ENCODE assay signal across 1 cellular context in genomic region chr14:23070262-23071129, GRCh38.
TF ChIP-seq lines count a peak whose summit lies in the region.

No MANE protein-coding gene starts in this region.

TF ChIP-seq in HepG2, 621 proteins besides CTCF, POLR2A, EP300 and RAD21 (continued from another document and continues in another):
- TF ChIP-seq ZNF710 (CRISPR knock-in tag; IDR thresholded peaks at IDR 0.05; ENCODE audit: borderline replicate concordance) (no peak), ZNF205 (CRISPR knock-in tag; IDR thresholded peaks at IDR 0.05) (no peak), ZNF142 (CRISPR knock-in tag; IDR thresholded peaks at IDR 0.05) (no peak), AKAP8 (CRISPR knock-in tag; IDR thresholded peaks at IDR 0.05) (no peak), ZNF547 (CRISPR knock-in tag; IDR thresholded peaks at IDR 0.05) (0 out of 2 replicates have a peak, but pooled peaks have one; percentile 6), MBD4 (IDR thresholded peaks at IDR 0.05; ENCODE audit: borderline replicate concordance, low read length) (no peak), TEAD3 (CRISPR knock-in tag; optimal IDR thresholded peaks at IDR 0.05; ENCODE audit: borderline replicate concordance) (peak; percentile 40), RFX5 (IDR thresholded peaks at IDR 0.05; ENCODE audit: low read depth, low read length) (no peak), TP53 (CRISPR knock-in tag; conservative IDR thresholded peaks at IDR 0.05) (no peak), ZC3H13 (CRISPR knock-in tag; IDR thresholded peaks at IDR 0.05) (no peak), MED1 (CRISPR knock-in tag; IDR thresholded peaks at IDR 0.05) (no peak), ZNF510 (CRISPR knock-in tag; IDR thresholded peaks at IDR 0.05; ENCODE audit: low read depth) (no peak), POLR2G (IDR thresholded peaks at IDR 0.05; ENCODE audit: low read depth, low read length) (0 out of 2 replicates have a peak, but pooled peaks have one; percentile 0), FOXK1 (CRISPR knock-in tag; IDR thresholded peaks at IDR 0.05; ENCODE audit: borderline replicate concordance, low read depth) (no peak; the same call in 1 of the 2 replicates), ZNF773 (CRISPR knock-in tag; IDR thresholded peaks at IDR 0.05; ENCODE audit: borderline replicate concordance) (no peak), ZNF724P (CRISPR knock-in tag; IDR thresholded peaks at IDR 0.05; ENCODE audit: borderline replicate concordance) (no peak), ZNF557 (CRISPR knock-in tag; IDR thresholded peaks at IDR 0.05) (no peak), REXO4 (CRISPR knock-in tag; IDR thresholded peaks at IDR 0.05; ENCODE audit: borderline replicate concordance) (no peak), ZNF740 (CRISPR knock-in tag; IDR thresholded peaks at IDR 0.05) (0 out of 2 replicates have a peak, but pooled peaks have one; percentile 27), ZNF569 (CRISPR knock-in tag; IDR thresholded peaks at IDR 0.05; ENCODE audit: borderline replicate concordance) (no peak), PCBP2 (optimal IDR thresholded peaks at IDR 0.05; ENCODE audit: low read depth, low read length, poor library complexity, severe bottlenecking) (peak; percentile 93), JUN (CRISPR knock-in tag; IDR thresholded peaks at IDR 0.05) (no peak), ZNF235 (CRISPR knock-in tag; IDR thresholded peaks at IDR 0.05; ENCODE audit: borderline replicate concordance) (no peak), IKZF4 (CRISPR knock-in tag; IDR thresholded peaks at IDR 0.05; ENCODE audit: borderline replicate concordance, low read depth, not compliant biosample characterization) (no peak), NR2F1 (CRISPR knock-in tag; IDR thresholded peaks at IDR 0.05) (no peak), MED8 (CRISPR knock-in tag; IDR thresholded peaks at IDR 0.05; ENCODE audit: insufficient replicate concordance) (no peak), ZBTB10 (CRISPR knock-in tag; IDR thresholded peaks at IDR 0.05; ENCODE audit: borderline replicate concordance) (no peak), TOPORS (CRISPR knock-in tag; IDR thresholded peaks at IDR 0.05) (0 out of 2 replicates have a peak, but pooled peaks have one; percentile 7), MBNL3 (CRISPR knock-in tag; conservative IDR thresholded peaks at IDR 0.05) (no peak), REL (CRISPR knock-in tag; conservative IDR thresholded peaks at IDR 0.05) (no peak), LRRFIP1 (CRISPR knock-in tag; conservative IDR thresholded peaks at IDR 0.05) (no peak), ZNF121 (CRISPR knock-in tag; IDR thresholded peaks at IDR 0.05) (no peak), SKIL (CRISPR knock-in tag; IDR thresholded peaks at IDR 0.05; ENCODE audit: borderline replicate concordance) (no peak), BRF2 (CRISPR knock-in tag; IDR thresholded peaks at IDR 0.05) (no peak), ZNF720 (CRISPR knock-in tag; IDR thresholded peaks at IDR 0.05) (no peak), CBFB (CRISPR knock-in tag; IDR thresholded peaks at IDR 0.05) (no peak), BRCA1 (CRISPR knock-in tag; IDR thresholded peaks at IDR 0.05) (no peak), SMAD3 (CRISPR knock-in tag; IDR thresholded peaks at IDR 0.05) (no peak), FOXP1 (IDR thresholded peaks at IDR 0.05) (no peak), FOXP1 (CRISPR knock-in tag; IDR thresholded peaks at IDR 0.05) (no peak), MYNN (CRISPR knock-in tag; IDR thresholded peaks at IDR 0.05; ENCODE audit: low read depth) (no peak), ZNF567 (CRISPR knock-in tag; IDR thresholded peaks at IDR 0.05; ENCODE audit: borderline replicate concordance) (peak; percentile 54; the same call in 1 of the 2 replicates), ZMYM4 (CRISPR knock-in tag; IDR thresholded peaks at IDR 0.05) (no peak), ZNF280B (CRISPR knock-in tag; IDR thresholded peaks at IDR 0.05; ENCODE audit: borderline replicate concordance) (no peak), RXRA (CRISPR knock-in tag; IDR thresholded peaks at IDR 0.05) (no peak), ZFP91 (CRISPR knock-in tag; IDR thresholded peaks at IDR 0.05; ENCODE audit: borderline replicate concordance) (no peak), KDM4B (CRISPR knock-in tag; IDR thresholded peaks at IDR 0.05) (no peak)
